In the genomic region with DNA sequence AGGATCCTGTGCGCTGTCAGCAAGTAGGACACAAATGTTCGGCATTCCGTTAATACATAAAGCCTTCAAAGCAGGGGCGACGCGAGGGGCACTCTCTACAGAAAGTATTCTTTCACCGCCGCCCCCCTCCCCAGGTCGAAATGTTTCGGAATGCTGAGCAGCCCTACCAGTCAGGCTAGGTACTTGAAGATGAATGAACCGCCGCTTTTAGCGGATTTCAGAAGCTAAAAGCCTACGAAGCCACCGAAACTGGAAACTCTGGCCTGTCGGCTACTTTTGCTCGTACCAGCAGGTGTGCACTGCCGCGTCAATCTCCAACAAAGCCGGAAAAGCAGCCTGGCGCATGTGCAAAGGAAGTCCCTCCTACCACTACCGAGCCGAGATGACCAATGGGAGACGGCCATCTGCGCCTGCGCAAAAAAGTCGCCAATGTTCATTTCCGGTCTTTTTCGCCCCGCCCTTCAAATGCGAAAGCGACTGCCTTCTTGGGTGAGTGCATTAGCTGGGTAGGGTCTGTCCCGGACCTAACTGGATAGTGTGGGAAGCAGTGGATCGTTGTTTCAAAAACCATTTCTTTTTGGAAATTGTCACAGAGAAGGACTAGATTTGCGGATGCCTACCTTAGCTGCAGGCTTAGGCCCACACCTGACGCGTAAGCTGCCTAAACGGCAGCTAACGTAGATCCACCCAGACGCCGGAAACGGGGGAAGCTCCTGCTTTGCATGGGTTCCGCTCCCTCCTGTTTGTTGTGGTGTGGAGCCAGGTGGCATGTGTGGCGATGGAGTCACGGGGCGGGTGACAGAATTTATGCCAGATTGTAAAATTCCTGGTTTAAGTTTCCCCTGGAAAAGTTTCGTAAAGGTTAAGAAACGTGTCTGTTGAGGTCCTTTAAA, we compare ENCODE assay signal across 8 cellular contexts. TPM values are rescaled to one million over a fixed set of nuclear protein-coding genes. Genes with fewer than 3 reads are reported as not detected.
DNase-seq lines count a peak whose midpoint lies in the region; ATAC-seq and TF ChIP-seq lines count a peak whose summit lies in the region.

A gene (minus strand): TSS at position 301 of the 893 bp plus-strand sequence. CDS start 534 bp downstream, outside the sequence.

- no peaks in the 10 kb centered on the region for H3K9me3 ChIP-seq in mononuclear cell (ENCODE audit: low read depth, low read length)

- H3K27ac Mint-ChIP-seq in activated CD8-positive, alpha-beta T cell treated with anti-CD3 and anti-CD28 coated beads for 36 hours, result peak within 1 kb of the TSS; percentile 98
- peak within 1 kb of the TSS; percentile 100 for H3K27ac Mint-ChIP-seq in endothelial cell (ENCODE audit: unreplicated experiment)

- peak; percentile 87 for ATAC-seq in GM19463 (IDR thresholded peaks at IDR 0.05; ENCODE audit: unreplicated experiment)
- peak; percentile 90 for ATAC-seq in activated CD8-positive, alpha-beta T cell treated with anti-CD3 and anti-CD28 coated beads for 36 hours

- CTCF ChIA-PET in BJ (lab: Yijun Ruan, JAX), result interaction anchor here (0.7 kb wide), 2 partner anchors 23 to 99 kb away, joined by 3 read pairs; no protein-coding TSS in a partner anchor
- CTCF ChIA-PET in activated CD8-positive, alpha-beta T cell treated with anti-CD3 and anti-CD28 coated beads for 36 hours (lab: Charles Lee), result interaction anchor here (0.8 to 3.9 kb wide), 10 partner anchors 8 to 263 kb away, joined by 3 to 23 read pairs (median 4); a partner anchor contains a TSS

- no peaks in the 10 kb centered on the region; the same call in 1 of the 2 replicates for H3K36me3 ChIP-seq in BJ (ENCODE audit: control insufficient read depth, insufficient read depth, low read length)

- TF ChIP-seq CTCF in BJ (IDR thresholded peaks at IDR 0.05; ENCODE audit: insufficient read depth, low read depth, low read length), result no peak
- no peak for TF ChIP-seq CTCF in activated CD8-positive, alpha-beta T cell treated with anti-CD3 and anti-CD28 coated beads for 36 hours (IDR thresholded peaks at IDR 0.05)
- no peak for TF ChIP-seq CTCF in endothelial cell (IDR thresholded peaks at IDR 0.05; ENCODE audit: unreplicated experiment)

- peak within 1 kb of the TSS; percentile 97 for H3K4me3 Mint-ChIP-seq in activated CD8-positive, alpha-beta T cell treated with anti-CD3 and anti-CD28 coated beads for 36 hours
- H3K4me3 Mint-ChIP-seq in endothelial cell (ENCODE audit: unreplicated experiment), result peak within 1 kb of the TSS; percentile 98

- no peaks in the 10 kb centered on the region for H3K27me3 ChIP-seq in BJ (ENCODE audit: control insufficient read depth, insufficient read depth, low read length)
- no peaks in the 10 kb centered on the region for H3K27me3 ChIP-seq in mononuclear cell (ENCODE audit: insufficient read depth, low read length)

- POLR2A ChIA-PET in BJ (lab: Charles Lee), result interaction anchor here (0.7 kb wide), 1 partner anchor 18 kb away, joined by 6 read pairs; no protein-coding TSS in a partner anchor
- POLR2A ChIA-PET in activated CD8-positive, alpha-beta T cell treated with anti-CD3 and anti-CD28 coated beads for 36 hours (lab: Charles Lee), result interaction anchor here (0.9 to 2.9 kb wide), 10 partner anchors 8 to 760 kb away, joined by 3 to 19 read pairs (median 3); a partner anchor contains a TSS

- intact Hi-C loops in activated CD8-positive, alpha-beta T cell treated with anti-CD3 and anti-CD28 coated beads for 36 hours (cut with micrococcal nuclease), result loop anchor here (10.0 kb wide), 1 partner anchor 269 kb away; a partner anchor contains a TSS

- peak within 1 kb of the TSS; percentile 77 for H3K4me3 ChIP-seq in BJ (ENCODE audit: low read depth, low read length)
- H3K4me3 ChIP-seq in mononuclear cell (ENCODE audit: low read length), result peak within 1 kb of the TSS; percentile 73

- DNase-seq in BJ (ENCODE audit: low read depth) (peak; percentile 87), HPDE6-E6E7 (ENCODE audit: extremely low spot score) (peak; percentile 99), endothelial cell (ENCODE audit: low spot score) (peak; percentile 97), DMS 273 treated with DMSO at 0.1 percent for 48 hours (lab: John Stamatoyannopoulos, UW) (no peak)
- peak; percentile 99 for DNase-seq in activated CD8-positive, alpha-beta T cell treated with anti-CD3 and anti-CD28 coated beads for 36 hours
- peak; percentile 97 for DNase-seq in stimulated activated CD8-positive, alpha-beta memory T cell treated with anti-CD3 and anti-CD28 coated beads, Interleukin-4, amount 100 ng/mL, for 24 hours (ENCODE audit: low read depth)

- no peaks in the 10 kb centered on the region for H3K27me3 Mint-ChIP-seq in activated CD8-positive, alpha-beta T cell treated with anti-CD3 and anti-CD28 coated beads for 36 hours
- peaks cover 6% of the 10 kb centered on the region for H3K27me3 Mint-ChIP-seq in endothelial cell (ENCODE audit: unreplicated experiment)

- peaks cover 46% of the 10 kb centered on the region for H3K4me1 Mint-ChIP-seq in activated CD8-positive, alpha-beta T cell treated with anti-CD3 and anti-CD28 coated beads for 36 hours (ENCODE audit: low read depth)
- peaks cover 18% of the 10 kb centered on the region for H3K4me1 Mint-ChIP-seq in endothelial cell (ENCODE audit: unreplicated experiment)

- H3K9me3 Mint-ChIP-seq in activated CD8-positive, alpha-beta T cell treated with anti-CD3 and anti-CD28 coated beads for 36 hours, result no peaks in the 10 kb centered on the region
- no peaks in the 10 kb centered on the region for H3K9me3 Mint-ChIP-seq in endothelial cell (ENCODE audit: unreplicated experiment)

- peaks cover 19% of the 10 kb centered on the region for H3K4me1 ChIP-seq in mononuclear cell (ENCODE audit: insufficient read depth, low read length)

- peaks cover 47% of the 10 kb centered on the region for H3K36me3 Mint-ChIP-seq in activated CD8-positive, alpha-beta T cell treated with anti-CD3 and anti-CD28 coated beads for 36 hours (ENCODE audit: low read depth)
- no peaks in the 10 kb centered on the region for H3K36me3 Mint-ChIP-seq in endothelial cell (ENCODE audit: low read depth, unreplicated experiment)

RNA-seq across cellular contexts. Expression of the gene that starts here (rescaled TPM):
- polyA plus RNA-seq in BJ (2011; rRNA removed), result 2.8 and 5.0 TPM in 2 replicates
- 2.3 and 2.8 TPM in 2 replicates for polyA minus RNA-seq in BJ (2011; rRNA and poly(A)+ RNA removed)
- total RNA-seq in activated CD8-positive, alpha-beta T cell treated with anti-CD3 and anti-CD28 coated beads for 36 hours, result 1 to 10 TPM; 3.2 to 3.4 TPM
- total RNA-seq in endothelial cell (ENCODE audit: unreplicated experiment), result 3.1 TPM
- total RNA-seq in mononuclear cell, result 6.0 TPM
